In the genomic region with DNA sequence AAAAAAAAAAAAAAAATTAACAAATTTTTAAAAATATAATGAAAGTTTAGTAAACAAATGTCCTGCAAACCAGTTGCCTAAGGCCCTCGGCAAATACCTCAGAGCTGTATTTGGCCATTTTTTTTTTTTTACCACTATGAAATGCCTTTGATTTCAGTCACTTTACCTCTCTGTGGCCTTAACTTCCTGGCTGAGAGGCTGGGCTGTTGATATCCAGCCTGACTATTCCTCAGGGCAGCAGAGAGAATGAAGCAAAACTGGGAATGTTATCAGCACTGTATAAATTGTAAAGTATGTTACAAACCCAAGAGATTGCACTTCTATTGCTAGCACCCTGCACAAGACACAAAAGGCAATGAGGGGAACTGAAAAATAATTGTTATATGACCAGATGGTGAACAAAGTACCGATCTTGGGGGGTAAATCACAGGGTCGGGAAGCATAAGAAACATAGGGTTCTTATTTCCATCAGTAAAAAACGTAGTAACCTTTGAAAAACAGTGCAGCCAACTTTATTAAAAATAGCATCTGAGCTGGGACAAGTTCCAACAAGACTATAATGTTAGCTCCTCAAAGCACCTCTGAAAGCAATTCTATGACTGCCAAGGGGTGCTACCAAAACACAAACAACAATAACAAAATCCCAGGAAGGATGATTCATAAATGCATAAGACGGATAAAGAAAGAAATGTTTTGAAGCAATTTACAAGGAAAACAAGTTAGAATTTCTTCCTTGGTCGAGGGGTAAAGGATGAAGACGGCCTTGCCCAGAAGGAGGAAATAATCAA, we compare ENCODE assay signal across 13 cellular contexts. TPM values are rescaled to one million over a fixed set of nuclear protein-coding genes. Genes with fewer than 3 reads are reported as not detected.
A peak's percentile ranks its signal among the peaks of the same experiment; 100 is the strongest.
DNase-seq lines count a peak whose midpoint lies in the region; ATAC-seq and TF ChIP-seq lines count a peak whose summit lies in the region.
"Had no signal": no experiment of that assay in that cellular context is flagged by ENCODE, and none has a peak within 500 bp of the region (broad histone marks: within the 10 kb centered on the region; RNA-seq: fewer than 3 reads in every experiment).

No MANE protein-coding gene starts in this region.

- intact Hi-C loops in heart right ventricle (cut with DNase I) (loop anchor here in 2 of 10 donors (5.0 to 10.0 kb wide), 2 partner anchors 44 to 46 kb away; no protein-coding TSS in a partner anchor), mammary epithelial cell (cut with micrococcal nuclease) (loop anchor here (1.0 kb wide), 1 partner anchor 71 kb away; no protein-coding TSS in a partner anchor)

- peaks cover 88% of the 10 kb centered on the region for H3K79me2 ChIP-seq in mammary epithelial cell (ENCODE audit: insufficient read depth, low read length)

- dilution Hi-C loops in mammary epithelial cell (cut with HindIII; ENCODE audit: low sequenced_read_pairs), result no loop called here

- H3K4me1 ChIP-seq in heart right ventricle, result peaks cover 23 to 78% (median 63%) of the 10 kb centered on the region in 9 donors
- H3K4me1 ChIP-seq in right atrium auricular region, result peaks cover 0 to 46% of the 10 kb centered on the region in 2 donors
- H3K4me1 ChIP-seq in mammary epithelial cell (ENCODE audit: insufficient read depth, low read length), result peaks cover 24% of the 10 kb centered on the region

- BruUV-seq in mammary epithelial cell (replicated peaks; lab: Mats Ljungman, UMichigan), result no TSS peak

- 24 to 26% methylated on average over 7 of the region's 7 CpGs for WGBS in heart right ventricle, 2 donors
- 24% methylated on average over 7 of the region's 7 CpGs for WGBS in mammary epithelial cell (ENCODE audit: low coverage, missing lambda C conversion rate)

- H3K9ac ChIP-seq in mammary epithelial cell (ENCODE audit: insufficient read depth, low read length), result no peak overlapping the region

- no peaks in the 10 kb centered on the region for H3K27me3 ChIP-seq in heart right ventricle
- no peaks in the 10 kb centered on the region for H3K27me3 ChIP-seq in right atrium auricular region
- H3K27me3 ChIP-seq in mammary epithelial cell (ENCODE audit: insufficient read depth, low read length), result no peaks in the 10 kb centered on the region

- ATAC-seq in heart right ventricle (no peak), GM21390 (IDR thresholded peaks at IDR 0.05; ENCODE audit: unreplicated experiment) (no peak)

- no peaks in the 10 kb centered on the region for H4K20me1 ChIP-seq in mammary epithelial cell (ENCODE audit: insufficient read depth, low read length)

- peak overlapping the region; percentile 73 for H3K4me2 ChIP-seq in mammary epithelial cell (ENCODE audit: insufficient read depth, low read depth, low read length)

- H3K36me3 ChIP-seq in heart right ventricle, result no peaks in the 10 kb centered on the region
- H3K36me3 ChIP-seq in right atrium auricular region, result no peaks in the 10 kb centered on the region
- no peaks in the 10 kb centered on the region for H3K36me3 ChIP-seq in mammary epithelial cell (ENCODE audit: insufficient read depth, low read length)

- H3K4me3 ChIP-seq in heart right ventricle (no peak overlapping the region), right atrium auricular region (no peak overlapping the region), mammary epithelial cell (replicated peaks in 1 of 3; ENCODE audit: insufficient read depth in 1 of 3, low read depth in 2 of 3, low read length in 3 of 3) (no peak overlapping the region)

- H3K9me3 ChIP-seq in heart right ventricle, result no peaks in the 10 kb centered on the region
- no peaks in the 10 kb centered on the region for H3K9me3 ChIP-seq in right atrium auricular region
- no peaks in the 10 kb centered on the region for H3K9me3 ChIP-seq in mammary epithelial cell (replicated peaks; ENCODE audit: insufficient read depth, low read length)

- in situ Hi-C loops in mammary epithelial cell (cut with MboI; ENCODE audit: low sequenced_read_pairs in 2 of 2), result no loop called here

- CTCF ChIA-PET in mammary epithelial cell (lab: Charles Lee; ENCODE audit: low non-redundant PET), result no interaction called here

- TF ChIP-seq CTCF in heart right ventricle (IDR thresholded peaks at IDR 0.05) (no peak), right atrium auricular region (IDR thresholded peaks at IDR 0.05) (no peak), mammary epithelial cell (conservative IDR thresholded peaks at IDR 0.05 in 1 of 2, IDR thresholded peaks at IDR 0.05 in 1 of 2; ENCODE audit: extremely low read depth in 1 of 2, insufficient read depth in 1 of 2, low read depth in 1 of 2, low read length in 2 of 2) (no peak)

- H2AFZ ChIP-seq in mammary epithelial cell (ENCODE audit: low read depth, low read length), result no peak overlapping the region

- H3K27ac ChIP-seq in heart right ventricle (peak overlapping the region in 9 of 10 donors; percentile 32 to 78 (median 57)), right atrium auricular region (peak overlapping the region in 1 of 2 donors; percentile 60), mammary epithelial cell (ENCODE audit: insufficient read depth, low read depth, low read length) (peak overlapping the region; percentile 57)

- no peak for DNase-seq in heart right ventricle
- no peak for DNase-seq in right atrium auricular region (ENCODE audit: low spot score)
- peak; percentile 65 for DNase-seq in mammary epithelial cell
- peak; percentile 42 for DNase-seq in kidney tubule cell (ENCODE audit: low spot score)
- no peak for DNase-seq in NCI-H1048 (lab: John Stamatoyannopoulos, UW)
- DNase-seq in LoVo (ENCODE audit: low spot score), result no peak
- DNase-seq in NCI-H748 (lab: John Stamatoyannopoulos, UW; ENCODE audit: unreplicated experiment), result no peak
- DNase-seq: activated CD8-positive, alpha-beta T cell treated with anti-CD3 and anti-CD28 coated beads for 36 hours; activated naive CD4-positive, alpha-beta T cell treated with anti-CD3 and anti-CD28 coated beads, Interleukin-2, amount 50 U/mL, for 16 hours; islet precursor cell; NCI-H1694 treated with DMSO at 0.1 percent for 48 hours; stimulated activated naive CD4-positive, alpha-beta T cell had no signal

RNA-seq across cellular contexts. Expression of a gene that starts 18.1 kb away (rescaled TPM):
- total RNA-seq in heart right ventricle (100 to 1,000 TPM in 1 of 10 donors, 10 to 100 TPM in 9; 46.8 to 113 (median 74.8) TPM), right atrium auricular region (10 to 100 TPM; 19.1 to 28.0 TPM), mammary epithelial cell (10 to 100 TPM; 15.2 to 24.9 TPM)
- polyA plus RNA-seq in heart right ventricle (10 to 100 TPM in 1 of 2 donors, 1 to 10 TPM in 1; 4.8 to 10.9 TPM), mammary epithelial cell (7.3 TPM)
- polyA minus RNA-seq in mammary epithelial cell, result 25.9 TPM

Comparison
In these comparisons a context has a peak if more than half of its experiments do, and no peak if none do; other contexts are left out.
1. DNase-seq: peak in mammary epithelial cell (single experiment) and kidney tubule cell (single experiment); none in heart right ventricle (0 of 2), right atrium auricular region (single experiment), NCI-H1048 (single experiment), LoVo (single experiment) and NCI-H748 (single experiment).